ENCODE assay signal across 1 cellular context in genomic region chr7:132580277-132580676, GRCh38.
TF ChIP-seq lines count a peak whose summit lies in the region.

No MANE protein-coding gene starts in this region.

TF ChIP-seq in HepG2, 621 proteins besides CTCF, POLR2A, EP300 and RAD21 (continued from another document):
- TF ChIP-seq ARID3A (IDR thresholded peaks at IDR 0.05; ENCODE audit: low read depth, low read length) = no peak
- no peak for TF ChIP-seq MED8 (CRISPR knock-in tag; IDR thresholded peaks at IDR 0.05; ENCODE audit: insufficient replicate concordance)
- TF ChIP-seq ZNF619 (CRISPR knock-in tag; IDR thresholded peaks at IDR 0.05) = no peak
- no peak for TF ChIP-seq ZBTB25 (CRISPR knock-in tag; IDR thresholded peaks at IDR 0.05)
- TF ChIP-seq ONECUT2 (CRISPR knock-in tag; IDR thresholded peaks at IDR 0.05) = no peak
- TF ChIP-seq WIZ (CRISPR knock-in tag; IDR thresholded peaks at IDR 0.05) = no peak
- TF ChIP-seq ZNF530 (CRISPR knock-in tag; IDR thresholded peaks at IDR 0.05; ENCODE audit: low read depth) = no peak
